ENCODE assay signal across 24 cellular contexts in the genomic region with DNA sequence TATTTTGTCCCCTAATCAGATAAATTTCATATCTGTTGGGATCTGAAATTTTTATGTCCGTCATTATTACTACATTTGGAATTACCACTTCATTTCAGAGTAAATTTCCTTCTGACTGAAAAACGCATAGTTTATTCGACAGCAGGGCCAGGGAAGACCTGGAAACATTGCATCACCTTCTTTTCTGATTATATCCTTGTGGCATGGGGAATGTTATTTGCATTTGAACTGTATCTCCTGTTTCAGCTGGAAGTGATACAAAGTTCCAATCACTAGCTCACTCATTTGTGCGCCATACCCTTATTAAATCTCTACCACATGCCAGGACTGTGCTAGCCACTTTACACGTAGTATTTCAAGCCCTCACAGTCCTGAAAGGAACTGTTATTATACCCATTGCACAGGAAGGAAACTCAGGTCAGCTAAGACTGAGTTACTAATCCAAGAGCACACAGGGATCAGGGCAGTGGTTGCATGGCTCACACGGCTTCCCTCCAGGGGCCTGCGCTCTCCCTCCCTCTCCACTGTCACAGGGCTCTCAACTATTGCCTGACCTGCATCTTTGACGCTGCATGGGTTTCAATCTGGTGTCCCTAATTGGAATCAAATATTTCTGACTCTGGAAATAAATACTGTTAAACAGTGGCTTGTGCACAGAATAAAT.
"Had no signal": no experiment of that assay in that cellular context is flagged by ENCODE, and none has a peak within 500 bp of the region (broad histone marks: within the 10 kb centered on the region; RNA-seq: fewer than 3 reads in every experiment).

No MANE protein-coding gene starts in this region.

- ATAC-seq: gastrocnemius medialis; natural killer cell treated with Interleukin-12 subunit alpha and Interleukin-12 subunit beta and Interleukin-15 and Interleukin-18, amount 100 ng/mL, for 72 hours; T-helper 17 cell had no signal

- H3K9me3 ChIP-seq: gastrocnemius medialis, left ventricle myocardium inferior, ovary, prostate gland, thyroid gland had no signal

- H3K4me3 ChIP-seq: gastrocnemius medialis, left ventricle myocardium inferior, ovary, prostate gland, thyroid gland had no signal

- DNase-seq: activated CD4-positive, alpha-beta memory T cell treated with anti-CD3 and anti-CD28 coated beads for 36 hours; activated CD4-positive, alpha-beta T cell treated with anti-CD3 and anti-CD28 coated beads for 48 hours; activated gamma-delta T cell treated with Interleukin-2 at 50 U/mL for 16 hours; activated T-cell treated with anti-CD3 and anti-CD28 coated beads for 4 hours; aorta; central memory CD4-positive, alpha-beta T cell; dermis blood vessel endothelial cell; effector CD8-positive, alpha-beta T cell; erythroblast; gastrocnemius medialis; kidney glomerular epithelial cell; left ventricle myocardium inferior; mammary epithelial cell; ovary; stimulated activated CD4-positive, alpha-beta T cell treated with anti-CD3 and anti-CD28 coated beads, Interleukin-4, amount 100 ng/mL, for 4 hours; substantia nigra; SW 1271; T-helper 17 cell; thyroid gland had no signal

- H3K27ac ChIP-seq: gastrocnemius medialis, left ventricle myocardium inferior, ovary, prostate gland, thyroid gland had no signal

- H3K27me3 ChIP-seq: gastrocnemius medialis, ovary, thyroid gland had no signal

- H3K4me3 Mint-ChIP-seq: activated CD4-positive, alpha-beta memory T cell treated with anti-CD3 and anti-CD28 coated beads for 36 hours; activated naive CD4-positive, alpha-beta T cell treated with anti-CD3 and anti-CD28 coated beads, Interleukin-2, amount 50 U/mL, for 24 hours; activated T-helper 1 cell treated with anti-CD3 and anti-CD28 coated beads, Interleukin-12 subunit alpha, Interleukin-12 subunit beta, Interleukin-2, Interleukin-4 antibody, amounts not matched to agents 30 ng/mL and 10 ng/mL and 1 ng/mL, durations not matched to agents 14 hours and 24 hours and 36 hours; natural killer cell treated with Interleukin-12 subunit alpha and Interleukin-12 subunit beta and Interleukin-15 and Interleukin-18, amount 100 ng/mL, for 72 hours; stimulated activated naive CD8-positive, alpha-beta T cell treated with anti-CD3 and anti-CD28 coated beads, Interleukin-15, Interleukin-2, amounts not matched to agents 100 ng/mL and 50 ng/mL, for 24 hours; T-helper 17 cell had no signal

- H3K4me1 ChIP-seq: prostate gland had no signal

- H3K36me3 ChIP-seq: gastrocnemius medialis, left ventricle myocardium inferior, ovary, prostate gland, thyroid gland had no signal

- H3K27ac Mint-ChIP-seq: activated CD4-positive, alpha-beta memory T cell treated with anti-CD3 and anti-CD28 coated beads for 36 hours; activated naive CD4-positive, alpha-beta T cell treated with anti-CD3 and anti-CD28 coated beads, Interleukin-2, amount 50 U/mL, for 24 hours; activated T-helper 1 cell treated with anti-CD3 and anti-CD28 coated beads, Interleukin-12 subunit alpha, Interleukin-12 subunit beta, Interleukin-2, Interleukin-4 antibody, amounts not matched to agents 30 ng/mL and 10 ng/mL and 1 ng/mL, durations not matched to agents 14 hours and 24 hours and 36 hours; natural killer cell treated with Interleukin-12 subunit alpha and Interleukin-12 subunit beta and Interleukin-15 and Interleukin-18, amount 100 ng/mL, for 72 hours; stimulated activated naive CD8-positive, alpha-beta T cell treated with anti-CD3 and anti-CD28 coated beads, Interleukin-15, Interleukin-2, amounts not matched to agents 100 ng/mL and 50 ng/mL, for 24 hours; T-helper 17 cell had no signal

- H3K36me3 Mint-ChIP-seq: activated CD4-positive, alpha-beta memory T cell treated with anti-CD3 and anti-CD28 coated beads for 36 hours; activated naive CD4-positive, alpha-beta T cell treated with anti-CD3 and anti-CD28 coated beads, Interleukin-2, amount 50 U/mL, for 24 hours; natural killer cell treated with Interleukin-12 subunit alpha and Interleukin-12 subunit beta and Interleukin-15 and Interleukin-18, amount 100 ng/mL, for 72 hours had no signal

- H3K4me1 Mint-ChIP-seq: activated naive CD4-positive, alpha-beta T cell treated with anti-CD3 and anti-CD28 coated beads, Interleukin-2, amount 50 U/mL, for 24 hours had no signal

- H3K9me3 Mint-ChIP-seq: activated CD4-positive, alpha-beta memory T cell treated with anti-CD3 and anti-CD28 coated beads for 36 hours; activated T-helper 1 cell treated with anti-CD3 and anti-CD28 coated beads, Interleukin-12 subunit alpha, Interleukin-12 subunit beta, Interleukin-2, Interleukin-4 antibody, amounts not matched to agents 30 ng/mL and 10 ng/mL and 1 ng/mL, durations not matched to agents 14 hours and 24 hours and 36 hours; stimulated activated naive CD8-positive, alpha-beta T cell treated with anti-CD3 and anti-CD28 coated beads, Interleukin-15, Interleukin-2, amounts not matched to agents 100 ng/mL and 50 ng/mL, for 24 hours had no signal
